ENCODE assay signal across 24 cellular contexts in the genomic region with DNA sequence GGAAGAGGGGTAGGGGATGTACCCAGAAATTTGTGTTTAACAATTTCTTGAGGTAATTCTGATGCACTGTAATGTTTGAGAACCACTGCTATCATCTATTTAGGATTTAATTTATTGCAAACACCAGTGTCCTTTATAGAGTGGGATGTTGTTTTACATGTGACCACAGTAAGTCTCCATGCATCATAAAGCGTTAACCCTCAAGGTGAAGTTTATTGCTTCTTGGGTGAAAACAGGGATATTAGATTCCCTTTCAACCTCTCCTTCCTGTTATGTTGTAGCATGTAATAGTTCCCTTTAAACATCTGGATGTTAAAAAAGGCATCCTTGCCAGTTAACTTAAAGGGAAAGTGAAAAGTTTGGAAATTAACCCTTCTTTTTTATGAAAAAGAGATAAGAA. TPM values are rescaled to one million over a fixed set of nuclear protein-coding genes. Genes with fewer than 3 reads are reported as not detected.
A peak's percentile ranks its signal among the peaks of the same experiment; 100 is the strongest.
DNase-seq lines count a peak whose midpoint lies in the region; ATAC-seq, FAIRE-seq and TF ChIP-seq lines count a peak whose summit lies in the region.
"Had no signal": no experiment of that assay in that cellular context is flagged by ENCODE, and none has a peak within 500 bp of the region (broad histone marks: within the 10 kb centered on the region; RNA-seq: fewer than 3 reads in every experiment).

No MANE protein-coding gene starts in this region.

- no peaks in the 10 kb centered on the region for H3K79me2 ChIP-seq in Loucy (ENCODE audit: insufficient read depth, low read length)
- H3K79me2 ChIP-seq in K562 (ENCODE audit: control insufficient read depth, insufficient read depth, low read length) = no peaks in the 10 kb centered on the region

- ATAC-seq in K562 = no peak
- ATAC-seq: GM12878 had no signal

- TF ChIP-seq RAD21 in K562 (CRISPR knock-in tag; conservative IDR thresholded peaks at IDR 0.05 in 1 of 2, IDR thresholded peaks at IDR 0.05 in 1 of 2) = no peak

- H3K9me3 ChIP-seq in Loucy (ENCODE audit: insufficient read depth, low read depth, low read length) = peaks cover 3% of the 10 kb centered on the region; the same call in 1 of the 2 replicates
- H3K9me3 ChIP-seq in K562 (replicated peaks; ENCODE audit: control insufficient read depth, insufficient read depth, low read depth, low read length) = no peaks in the 10 kb centered on the region
- H3K9me3 ChIP-seq: BE2C had no signal

- no peaks in the 10 kb centered on the region for H4K20me1 ChIP-seq in Loucy (ENCODE audit: insufficient read depth, low read length, poor library complexity, severe bottlenecking)
- no peaks in the 10 kb centered on the region for H4K20me1 ChIP-seq in K562 (replicated peaks; ENCODE audit: control insufficient read depth, insufficient read depth, low read length)
- H4K20me1 ChIP-seq: BLaER1 had no signal

- no peaks in the 10 kb centered on the region for H3K9me2 ChIP-seq in Loucy (replicated peaks; ENCODE audit: low read depth, low read length)

- no peaks in the 10 kb centered on the region for H3F3A ChIP-seq in Loucy (ENCODE audit: low read depth)

- peak overlapping the region; percentile 16 for H3K4me2 ChIP-seq in Loucy (ENCODE audit: low read depth, low read length, poor library complexity, severe bottlenecking)
- no peak overlapping the region for H3K4me2 ChIP-seq in K562 (ENCODE audit: insufficient read depth, low read length)
- H3K4me2 ChIP-seq: BLaER1 had no signal

- no peak for FAIRE-seq in K562 (lab: Jason Lieb, UNC)
- FAIRE-seq: GM12878, GM12892, GM18507 had no signal

- POLR2A ChIA-PET in K562 (lab: Yijun Ruan, JAX) = no interaction called here

- H2AFZ ChIP-seq in Loucy (ENCODE audit: low read length) = no peak overlapping the region
- H2AFZ ChIP-seq in K562 (ENCODE audit: low read depth, low read length) = 0 out of 2 replicates have a peak overlapping the region, but pooled peaks have one; percentile 7

- no peaks in the 10 kb centered on the region for H3K36me3 ChIP-seq in Loucy (ENCODE audit: insufficient read depth, low read length)
- H3K36me3 ChIP-seq in K562 (ENCODE audit: control insufficient read depth, insufficient read depth, low read length) = no peaks in the 10 kb centered on the region
- H3K36me3 ChIP-seq: BE2C, BLaER1 had no signal

- no peak for TF ChIP-seq EP300 in K562 (IDR thresholded peaks at IDR 0.05; ENCODE audit: low read length)

- whole genome bisulfite sequencing in K562 (ENCODE audit: insufficient coverage, low coverage, missing lambda C conversion rate) = 45% methylated on average over 1 of the region's 1 CpG

- H3K27ac ChIP-seq in K562 (ENCODE audit: extremely low read depth, low read depth, low read length) = no peak overlapping the region
- H3K27ac ChIP-seq: BLaER1 had no signal

- H3K4me3 ChIP-seq in Loucy (ENCODE audit: low read length, poor library complexity, severe bottlenecking) (no peak overlapping the region), K562 (no peak overlapping the region)
- H3K4me3 ChIP-seq: BLaER1, GM12878 had no signal

- no peak for TF ChIP-seq CTCF in Loucy (conservative IDR thresholded peaks at IDR 0.05; ENCODE audit: low read length)
- TF ChIP-seq CTCF in K562 (IDR thresholded peaks at IDR 0.05 in 2 of 3, conservative IDR thresholded peaks at IDR 0.05 in 1 of 3; ENCODE audit: insufficient read depth in 2 of 3, low read depth in 1 of 3, low read length in 3 of 3) = no peak
- no peak for TF ChIP-seq CTCF in GM20000 (IDR thresholded peaks at IDR 0.05; ENCODE audit: extremely low read depth, missing control alignments)

- H3K9ac ChIP-seq in Loucy (ENCODE audit: low read depth, low read length, poor library complexity, severe bottlenecking) (no peak overlapping the region), K562 (ENCODE audit: insufficient read depth in 1 of 2, low read depth in 2 of 2, low read length in 2 of 2) (no peak overlapping the region)
- H3K9ac ChIP-seq: BLaER1 had no signal

- CTCF ChIA-PET in K562 (lab: Yijun Ruan, JAX; ENCODE audit: low intra/inter-chr PET ratio) = no interaction called here

- no peak for DNase-seq in K562 (ENCODE audit: extremely low read depth in 1 of 4, low spot score in 3 of 4)
- no peak for DNase-seq in NCI-H2196 treated with DMSO at 0.1 percent for 48 hours (lab: John Stamatoyannopoulos, UW; ENCODE audit: unreplicated experiment)
- DNase-seq in activated CD4-positive, alpha-beta T cell treated with anti-CD3 and anti-CD28 coated beads for 48 hours = no peak
- DNase-seq in GM20000 (ENCODE audit: low spot score) = no peak
- DNase-seq: 8988T; ACHN; BE2C; C1 segment of cervical spinal cord; CD4-positive, alpha-beta memory T cell; CD4-positive, CD25-positive, alpha-beta regulatory T cell; CD8-positive, alpha-beta memory T cell; COR-L47; DMS 273 treated with DMSO at 0.1 percent for 48 hours; DMS153; DMS53; DMS79; DND-41; EL; GDM1 had no signal

- peaks cover 12% of the 10 kb centered on the region for H3K4me1 ChIP-seq in Loucy (ENCODE audit: insufficient read depth, low read length, poor library complexity, severe bottlenecking)
- H3K4me1 ChIP-seq in K562 (replicated peaks in 1 of 2; ENCODE audit: control insufficient read depth in 2 of 2, insufficient read depth in 2 of 2, low read length in 2 of 2) = peaks cover 0 to 3% of the 10 kb centered on the region in 2 experiments; a peak in 1 of 5 replicates
- H3K4me1 ChIP-seq: BE2C, BLaER1 had no signal

- H3K9me1 ChIP-seq in K562 (ENCODE audit: control insufficient read depth, insufficient read depth, low read length) = no peaks in the 10 kb centered on the region

- intact Hi-C loops in K562 (cut with micrococcal nuclease) = no loop called here

- in situ Hi-C loops in K562 (cut with MboI) = no loop called here

- TF ChIP-seq POLR2A in K562 (conservative IDR thresholded peaks at IDR 0.05) = no peak

- no TSS peak for BruUV-seq in K562 (replicated peaks; lab: Mats Ljungman, UMichigan)

- H3K27me3 ChIP-seq in Loucy (ENCODE audit: insufficient read depth, low read length, poor library complexity, severe bottlenecking) = no peaks in the 10 kb centered on the region
- H3K27me3 ChIP-seq in K562 (ENCODE audit: control insufficient read depth in 2 of 2, insufficient read depth in 2 of 2, low read length in 2 of 2) = no peaks in the 10 kb centered on the region
- H3K27me3 ChIP-seq: BE2C, BLaER1 had no signal

TF ChIP-seq in K562, 482 proteins besides CTCF, POLR2A, EP300 and RAD21:
- TF ChIP-seq ETV6 (IDR thresholded peaks at IDR 0.05; ENCODE audit: borderline replicate concordance in 1 of 2, low read depth in 2 of 2, low read length in 1 of 2) = no peak
- TF ChIP-seq ETV6 (CRISPR knock-in tag; IDR thresholded peaks at IDR 0.05; ENCODE audit: borderline replicate concordance) = no peak
- no peak for TF ChIP-seq ZNF384 (IDR thresholded peaks at IDR 0.05; ENCODE audit: low read depth, low read length)
- no peak for TF ChIP-seq CREBBP (IDR thresholded peaks at IDR 0.05; ENCODE audit: low read depth, low read length)
- TF ChIP-seq NCOA2 (IDR thresholded peaks at IDR 0.05; ENCODE audit: partially characterized antibody in 2 of 2) = no peak
- no peak for TF ChIP-seq GABPB2 (CRISPR knock-in tag; conservative IDR thresholded peaks at IDR 0.05)
- no peak for TF ChIP-seq ZNF551 (CRISPR knock-in tag; IDR thresholded peaks at IDR 0.05)
- TF ChIP-seq ZSCAN32 (CRISPR knock-in tag; IDR thresholded peaks at IDR 0.05) = no peak
- TF ChIP-seq ZKSCAN1 (IDR thresholded peaks at IDR 0.05; ENCODE audit: low read depth, low read length) = no peak
- TF ChIP-seq HMG20B (CRISPR knock-in tag; IDR thresholded peaks at IDR 0.05) = no peak
- no peak for TF ChIP-seq TSC22D4 (tag; IDR thresholded peaks at IDR 0.05)
- no peak for TF ChIP-seq RHOXF2B (CRISPR knock-in tag; conservative IDR thresholded peaks at IDR 0.05)
- no peak for TF ChIP-seq ZFP30 (CRISPR knock-in tag; IDR thresholded peaks at IDR 0.05; ENCODE audit: borderline replicate concordance)
- TF ChIP-seq CBFB (CRISPR knock-in tag; IDR thresholded peaks at IDR 0.05) = no peak
- TF ChIP-seq HMGN3 (IDR thresholded peaks at IDR 0.05; ENCODE audit: borderline replicate concordance, extremely low read depth, insufficient read length, low read depth, low read length) = no peak
- no peak for TF ChIP-seq YBX1 (IDR thresholded peaks at IDR 0.05)
- TF ChIP-seq ZNF764 (CRISPR knock-in tag; IDR thresholded peaks at IDR 0.05; ENCODE audit: low read depth) = no peak
- TF ChIP-seq TBL1XR1 (IDR thresholded peaks at IDR 0.05; ENCODE audit: low read length in 2 of 2) = no peak
- TF ChIP-seq ZNF766 (CRISPR knock-in tag; conservative IDR thresholded peaks at IDR 0.05) = no peak
- no peak for TF ChIP-seq CHD2 (IDR thresholded peaks at IDR 0.05; ENCODE audit: low read depth, low read length)
TF ChIP-seq in K562: peak in this region for 0.

RNA-seq across cellular contexts. Expression of a gene that starts 35.8 kb away (rescaled TPM):
- 14.0 and 18.7 TPM in 2 replicates for total RNA-seq in K562 (2011; cell fraction: chromatin; rRNA removed; ENCODE audit: low replicate concordance)
- 10.8 and 15.5 TPM in 2 replicates for total RNA-seq in K562 (2011; cell fraction: nucleolus; rRNA removed)
- total RNA-seq in K562 (2011; cell fraction: nucleoplasm; rRNA removed) = 16.6 and 23.2 TPM in 2 replicates
- total RNA-seq in K562 (2014; rRNA removed) (7.0 and 7.2 TPM in 2 replicates), K562 (2014; rRNA removed; fragmentation: Illumina TruSeq; extraction: Trizol) (12.0 and 13.9 TPM in 2 replicates), K562 (2015; rRNA removed; fragmentation: Illumina TruSeq; extraction: Trizol) (16.4 and 17.1 TPM in 2 replicates), K562 (2021) (11.6 and 12.2 TPM in 2 replicates)
- polyA plus RNA-seq in K562 (2011; rRNA removed) (11.9 and 16.0 TPM in 2 replicates), K562 (2014; fragmentation: Illumina TruSeq; extraction: Trizol) (18.8 and 19.4 TPM in 2 replicates), K562 (2014; fragmentation: Nextera tagmentation; extraction: Ambion mirVana) (10 to 100 TPM; 14.6 to 15.0 TPM), K562 (2014; rRNA removed) (7.9 and 10.6 TPM in 2 replicates)
- 4.1 and 8.5 TPM in 2 replicates for polyA plus RNA-seq in K562 (2011; cell fraction: cytosol; rRNA removed)
- 4.6 and 4.9 TPM in 2 replicates for polyA plus RNA-seq in K562 (2011; cell fraction: nucleus; rRNA removed)
- polyA plus RNA-seq in K562 (2012) = 17.2 and 19.5 TPM in 2 replicates
- 21.6 and 23.8 TPM in 2 replicates for polyA minus RNA-seq in K562 (2011; rRNA and poly(A)+ RNA removed)
- polyA minus RNA-seq in K562 (2011; cell fraction: cytosol; rRNA and poly(A)+ RNA removed) = 7.3 and 14.2 TPM in 2 replicates
- polyA minus RNA-seq in K562 (2011; cell fraction: nucleus; rRNA and poly(A)+ RNA removed) = 25.7 and 34.7 TPM in 2 replicates
